In genomic region chr3:100073049-100073422, GRCh38 we compare ENCODE assay signal across 12 cellular contexts. TPM values are rescaled to one million over a fixed set of nuclear protein-coding genes. Genes with fewer than 3 reads are reported as not detected.
A peak's percentile ranks its signal among the peaks of the same experiment; 100 is the strongest.
DNase-seq lines count a peak whose midpoint lies in the region; ATAC-seq lines count a peak whose summit lies in the region.
"Had no signal": no experiment of that assay in that cellular context is flagged by ENCODE, and none has a peak within 500 bp of the region (broad histone marks: within the 10 kb centered on the region; RNA-seq: fewer than 3 reads in every experiment).

No MANE protein-coding gene starts in this region.

- POLR2A ChIA-PET in naive thymus-derived CD4-positive, alpha-beta T cell (lab: Charles Lee) = interaction anchor here (1.0 kb wide), 1 partner anchor 187 kb away, joined by 3 read pairs; the partner anchor contains the start of gene TBC1D23

- H3K9me3 ChIP-seq in naive thymus-derived CD4-positive, alpha-beta T cell (ENCODE audit: control insufficient read depth in 2 of 3, low read length in 3 of 3) = no peaks in the 10 kb centered on the region
- H3K9me3 ChIP-seq: gastroesophageal sphincter, lower lobe of right lung had no signal

- CTCF ChIA-PET in naive thymus-derived CD4-positive, alpha-beta T cell (lab: Charles Lee) = no interaction called here

- H3K4me3 ChIP-seq in naive thymus-derived CD4-positive, alpha-beta T cell (ENCODE audit: low read length) = no peak overlapping the region
- H3K4me3 ChIP-seq: gastroesophageal sphincter, lower lobe of right lung had no signal

- peaks cover 5% of the 10 kb centered on the region for H3K36me3 Mint-ChIP-seq in stimulated activated naive CD8-positive, alpha-beta T cell treated with anti-CD3 and anti-CD28 coated beads, Interleukin-15, Interleukin-2, amounts not matched to agents 100 ng/mL and 50 ng/mL, for 24 hours (ENCODE audit: low read depth)
- peaks cover 5% of the 10 kb centered on the region for H3K36me3 Mint-ChIP-seq in activated naive CD8-positive, alpha-beta T cell treated with anti-CD3 and anti-CD28 coated beads, Interleukin-2, amount 50 U/mL, for 24 hours (ENCODE audit: low read depth)
- H3K36me3 Mint-ChIP-seq in naive thymus-derived CD4-positive, alpha-beta T cell = peaks cover 0 to 34% (median 0%) of the 10 kb centered on the region in 5 donors

- intact Hi-C loops in naive thymus-derived CD4-positive, alpha-beta T cell (cut with micrococcal nuclease) = loop anchor here in 1 of 2 donors (2.0 kb wide), 2 partner anchors 206 to 328 kb away; partner anchors contain the start of genes LNP1 and TOMM70

- H3K4me1 ChIP-seq in naive thymus-derived CD4-positive, alpha-beta T cell (ENCODE audit: control insufficient read depth in 2 of 2, insufficient read depth in 2 of 2, low read length in 2 of 2) = peaks cover 16 to 31% of the 10 kb centered on the region in 2 donors

- H3K27ac ChIP-seq in naive thymus-derived CD4-positive, alpha-beta T cell (ENCODE audit: low read depth, low read length) = no peak overlapping the region

- peak overlapping the region; percentile 71 for H3K4me3 Mint-ChIP-seq in stimulated activated naive CD8-positive, alpha-beta T cell treated with anti-CD3 and anti-CD28 coated beads, Interleukin-15, Interleukin-2, amounts not matched to agents 100 ng/mL and 50 ng/mL, for 24 hours
- H3K4me3 Mint-ChIP-seq in activated naive CD8-positive, alpha-beta T cell treated with anti-CD3 and anti-CD28 coated beads, Interleukin-2, amount 50 U/mL, for 24 hours = peak overlapping the region; percentile 70
- H3K4me3 Mint-ChIP-seq in naive thymus-derived CD4-positive, alpha-beta T cell = peak overlapping the region in 8 of 10 donors; percentile 25 to 82 (median 76)

- no peak for DNase-seq in stimulated activated naive CD8-positive, alpha-beta T cell treated with anti-CD3 and anti-CD28 coated beads, Interleukin-15, Interleukin-2, amounts not matched to agents 100 U/mL and 50 U/mL, for 24 hours
- DNase-seq in activated naive CD8-positive, alpha-beta T cell treated with anti-CD3 and anti-CD28 coated beads, Interleukin-2, amount 50 U/mL, for 24 hours = no peak
- DNase-seq in naive thymus-derived CD4-positive, alpha-beta T cell = no peak
- no peak for DNase-seq in NCI-H2171 treated with DMSO at 0.1 percent for 48 hours (lab: John Stamatoyannopoulos, UW)
- no peak for DNase-seq in NCI-H1930 (lab: John Stamatoyannopoulos, UW)
- DNase-seq in foreskin melanocyte = no peak
- DNase-seq: lower lobe of right lung, NCI-H69 had no signal

- peaks cover 72% of the 10 kb centered on the region for H3K4me1 Mint-ChIP-seq in stimulated activated naive CD8-positive, alpha-beta T cell treated with anti-CD3 and anti-CD28 coated beads, Interleukin-15, Interleukin-2, amounts not matched to agents 100 ng/mL and 50 ng/mL, for 24 hours (ENCODE audit: low read depth)
- H3K4me1 Mint-ChIP-seq in activated naive CD8-positive, alpha-beta T cell treated with anti-CD3 and anti-CD28 coated beads, Interleukin-2, amount 50 U/mL, for 24 hours = peaks cover 72% of the 10 kb centered on the region
- peaks cover 33 to 71% (median 59%) of the 10 kb centered on the region in 7 donors for H3K4me1 Mint-ChIP-seq in naive thymus-derived CD4-positive, alpha-beta T cell

- H3K27ac Mint-ChIP-seq in stimulated activated naive CD8-positive, alpha-beta T cell treated with anti-CD3 and anti-CD28 coated beads, Interleukin-15, Interleukin-2, amounts not matched to agents 100 ng/mL and 50 ng/mL, for 24 hours = peak overlapping the region; percentile 88
- peak overlapping the region; percentile 91 for H3K27ac Mint-ChIP-seq in activated naive CD8-positive, alpha-beta T cell treated with anti-CD3 and anti-CD28 coated beads, Interleukin-2, amount 50 U/mL, for 24 hours
- H3K27ac Mint-ChIP-seq in naive thymus-derived CD4-positive, alpha-beta T cell = peak overlapping the region in 2 of 9 donors; percentile 17 to 92

- ATAC-seq in stimulated activated naive CD8-positive, alpha-beta T cell treated with anti-CD3 and anti-CD28 coated beads, Interleukin-15, Interleukin-2, amounts not matched to agents 100 U/mL and 50 U/mL, for 24 hours = no peak
- ATAC-seq in activated naive CD8-positive, alpha-beta T cell treated with anti-CD3 and anti-CD28 coated beads, Interleukin-2, amount 50 U/mL, for 24 hours = no peak
- no peak for ATAC-seq in naive thymus-derived CD4-positive, alpha-beta T cell
- ATAC-seq in GM21786 (IDR thresholded peaks at IDR 0.05; ENCODE audit: unreplicated experiment) = no peak
- ATAC-seq: SK-N-SH treated with all-trans-retinoic acid at 6 μM for 48 hours had no signal

- no peaks in the 10 kb centered on the region for H3K27me3 Mint-ChIP-seq in stimulated activated naive CD8-positive, alpha-beta T cell treated with anti-CD3 and anti-CD28 coated beads, Interleukin-15, Interleukin-2, amounts not matched to agents 100 ng/mL and 50 ng/mL, for 24 hours
- H3K27me3 Mint-ChIP-seq in activated naive CD8-positive, alpha-beta T cell treated with anti-CD3 and anti-CD28 coated beads, Interleukin-2, amount 50 U/mL, for 24 hours = no peaks in the 10 kb centered on the region
- no peaks in the 10 kb centered on the region for H3K27me3 Mint-ChIP-seq in naive thymus-derived CD4-positive, alpha-beta T cell

- no peaks in the 10 kb centered on the region for H3K9me3 Mint-ChIP-seq in stimulated activated naive CD8-positive, alpha-beta T cell treated with anti-CD3 and anti-CD28 coated beads, Interleukin-15, Interleukin-2, amounts not matched to agents 100 ng/mL and 50 ng/mL, for 24 hours
- no peaks in the 10 kb centered on the region for H3K9me3 Mint-ChIP-seq in activated naive CD8-positive, alpha-beta T cell treated with anti-CD3 and anti-CD28 coated beads, Interleukin-2, amount 50 U/mL, for 24 hours
- H3K9me3 Mint-ChIP-seq in naive thymus-derived CD4-positive, alpha-beta T cell = peaks cover 0 to 12% (median 0%) of the 10 kb centered on the region in 11 donors

- no peaks in the 10 kb centered on the region for H3K27me3 ChIP-seq in naive thymus-derived CD4-positive, alpha-beta T cell (ENCODE audit: control insufficient read depth in 2 of 2, insufficient read depth in 2 of 2, low read length in 2 of 2)
- H3K27me3 ChIP-seq: gastroesophageal sphincter had no signal

- no peaks in the 10 kb centered on the region for H3K36me3 ChIP-seq in naive thymus-derived CD4-positive, alpha-beta T cell (ENCODE audit: control insufficient read depth in 2 of 3, insufficient read depth in 3 of 3, low read length in 3 of 3)
- H3K36me3 ChIP-seq: gastroesophageal sphincter, lower lobe of right lung had no signal

RNA-seq across cellular contexts. Expression of gene FILIP1L, which starts 41.3 kb away (rescaled TPM):
- 1 to 10 TPM in 1 of 5 experiments, under 1 TPM in 3, not detected in 1; 0.13 to 6.7 (median 0.30) TPM for total RNA-seq in naive thymus-derived CD4-positive, alpha-beta T cell
- polyA plus RNA-seq in naive thymus-derived CD4-positive, alpha-beta T cell = under 1 TPM in 1 of 2 donors, not detected in 1; 0.39 TPM
